ENCODE assay signal across 10 cellular contexts in the genomic region with DNA sequence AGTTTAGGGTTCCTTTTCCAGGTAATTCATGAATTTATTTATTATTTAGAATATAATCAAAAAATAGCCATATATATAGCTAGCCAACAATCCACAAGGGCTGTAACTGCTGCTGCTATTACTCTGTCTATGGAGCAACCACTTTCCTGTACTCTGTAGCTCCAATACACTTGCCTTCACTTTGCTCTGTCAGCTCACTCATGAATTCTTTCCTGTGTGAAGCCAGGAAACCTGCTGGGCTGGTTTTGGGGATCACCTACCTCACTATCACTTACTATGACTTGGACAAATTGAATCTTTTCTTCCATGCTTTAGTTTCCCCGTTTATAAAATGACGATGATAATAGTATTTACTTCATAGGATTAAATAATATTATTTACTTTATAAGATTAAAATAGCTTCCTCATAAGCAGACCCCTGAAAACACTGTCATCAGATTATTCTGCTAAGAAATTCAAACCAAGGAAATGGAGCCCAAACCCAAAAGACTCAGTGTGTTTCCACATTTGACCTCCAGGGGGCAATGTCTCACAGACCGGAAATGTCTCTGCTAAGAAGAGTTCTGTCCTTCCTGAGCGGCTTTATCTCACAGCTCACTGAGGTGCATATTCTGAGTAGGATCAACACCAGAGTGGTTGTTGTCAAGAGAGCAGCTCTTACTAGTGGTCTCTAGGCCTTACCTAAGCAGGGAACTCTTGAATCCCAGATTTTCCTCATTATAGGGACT.
A peak's percentile ranks its signal among the peaks of the same experiment; 100 is the strongest.
DNase-seq lines count a peak whose midpoint lies in the region; ATAC-seq, FAIRE-seq and TF ChIP-seq lines count a peak whose summit lies in the region.
"Had no signal": no experiment of that assay in that cellular context is flagged by ENCODE, and none has a peak within 500 bp of the region (broad histone marks: within the 10 kb centered on the region; RNA-seq: fewer than 3 reads in every experiment).

No MANE protein-coding gene starts in this region.

- H3K27ac ChIP-seq in MM.1S (ENCODE audit: low read length) (no peak overlapping the region), osteoblast (ENCODE audit: low read depth, low read length) (no peak overlapping the region)

- H3K79me2 ChIP-seq in MM.1S (ENCODE audit: low read length) (no peaks in the 10 kb centered on the region), osteoblast (ENCODE audit: insufficient read depth, low read length) (no peaks in the 10 kb centered on the region)

- no peak for ATAC-seq in activated CD8-positive, alpha-beta memory T cell treated with anti-CD3 and anti-CD28 coated beads, Interleukin-2, amount 10 ng/mL, durations not matched to agents 7 days and 5 days
- ATAC-seq in GM18505 (IDR thresholded peaks at IDR 0.05; ENCODE audit: unreplicated experiment), result no peak

- H3K4me1 ChIP-seq in MM.1S (ENCODE audit: low read length), result no peaks in the 10 kb centered on the region
- H3K4me1 ChIP-seq in osteoblast (ENCODE audit: insufficient read depth, low read length), result no peaks in the 10 kb centered on the region

- H3K27me3 Mint-ChIP-seq in activated CD8-positive, alpha-beta memory T cell treated with anti-CD3 and anti-CD28 coated beads, Interleukin-2, amount 10 ng/mL, durations not matched to agents 7 days and 5 days, result no peaks in the 10 kb centered on the region

- no peak overlapping the region for H3K4me3 ChIP-seq in MM.1S (ENCODE audit: low read length)
- no peak overlapping the region for H3K4me3 ChIP-seq in bronchial epithelial cell (ENCODE audit: low read depth, low read length)
- no peak overlapping the region for H3K4me3 ChIP-seq in osteoblast (ENCODE audit: insufficient read depth, low read length)

- peak; percentile 41 for DNase-seq in activated CD8-positive, alpha-beta memory T cell treated with anti-CD3 and anti-CD28 coated beads, Interleukin-2, amount 10 ng/mL, durations not matched to agents 7 days and 5 days
- no peak for DNase-seq in activated CD8-positive, alpha-beta memory T cell treated with anti-CD3 and anti-CD28 coated beads for 24 hours
- DNase-seq in MM.1S (peak; percentile 35), bronchial epithelial cell (ENCODE audit: low read depth) (no peak), osteoblast (ENCODE audit: insufficient read length, low spot score, missing footprints) (no peak), SIG-M5 treated with dmso at 0.1 percent for 504 hours (lab: John Stamatoyannopoulos, UW; ENCODE audit: unreplicated experiment) (no peak), NCI-H1092 treated with DMSO at 0.1 percent for 48 hours (lab: John Stamatoyannopoulos, UW) (no peak)
- DNase-seq: foreskin melanocyte had no signal

- H3K36me3 ChIP-seq in MM.1S (replicated peaks; ENCODE audit: insufficient read depth, low read length), result no peaks in the 10 kb centered on the region
- H3K36me3 ChIP-seq in bronchial epithelial cell (ENCODE audit: control insufficient read depth, insufficient read depth, low read length), result no peaks in the 10 kb centered on the region
- H3K36me3 ChIP-seq in osteoblast (ENCODE audit: insufficient read depth, low read length), result no peaks in the 10 kb centered on the region

- H3K27me3 ChIP-seq in MM.1S (replicated peaks; ENCODE audit: insufficient read depth, low read length) (no peaks in the 10 kb centered on the region), bronchial epithelial cell (ENCODE audit: control insufficient read depth, insufficient read depth, low read length) (no peaks in the 10 kb centered on the region), osteoblast (ENCODE audit: insufficient read depth, low read length) (no peaks in the 10 kb centered on the region)

- CTCF ChIA-PET in activated CD8-positive, alpha-beta memory T cell treated with anti-CD3 and anti-CD28 coated beads, Interleukin-2, amount 10 ng/mL, durations not matched to agents 7 days and 5 days (lab: Charles Lee), result interaction anchor here (1.0 to 1.4 kb wide), 3 partner anchors 10 to 28 kb away, joined by 3 to 4 read pairs (median 3); no protein-coding TSS in a partner anchor

- no peaks in the 10 kb centered on the region for H4K20me1 ChIP-seq in MM.1S (ENCODE audit: insufficient read depth, low read length)
- H4K20me1 ChIP-seq in osteoblast (ENCODE audit: insufficient read depth, low read length), result no peaks in the 10 kb centered on the region

- TF ChIP-seq POLR2A in GM18505 (IDR thresholded peaks at IDR 0.05; ENCODE audit: borderline replicate concordance, extremely low read depth, insufficient read depth, insufficient read length), result no peak

- H3K27ac Mint-ChIP-seq in activated CD8-positive, alpha-beta memory T cell treated with anti-CD3 and anti-CD28 coated beads, Interleukin-2, amount 10 ng/mL, durations not matched to agents 7 days and 5 days, result no peak overlapping the region
- H3K27ac Mint-ChIP-seq: T-helper 1 cell treated with Interleukin-12 subunit alpha and Interleukin-12 subunit beta and Interleukin-4 antibody, amounts not matched to agents 30 μg/mL and 1 μg/mL, for 36 hours had no signal

- H3K4me3 Mint-ChIP-seq in activated CD8-positive, alpha-beta memory T cell treated with anti-CD3 and anti-CD28 coated beads, Interleukin-2, amount 10 ng/mL, durations not matched to agents 7 days and 5 days, result no peak overlapping the region
- H3K4me3 Mint-ChIP-seq: T-helper 1 cell treated with Interleukin-12 subunit alpha and Interleukin-12 subunit beta and Interleukin-4 antibody, amounts not matched to agents 30 μg/mL and 1 μg/mL, for 36 hours had no signal

- no peaks in the 10 kb centered on the region for H3K9me2 ChIP-seq in MM.1S (replicated peaks; ENCODE audit: insufficient read depth, low read length)

- no peaks in the 10 kb centered on the region for H3F3A ChIP-seq in MM.1S (ENCODE audit: insufficient read depth, low read length)

- H3K4me1 Mint-ChIP-seq in activated CD8-positive, alpha-beta memory T cell treated with anti-CD3 and anti-CD28 coated beads, Interleukin-2, amount 10 ng/mL, durations not matched to agents 7 days and 5 days, result no peaks in the 10 kb centered on the region

- FAIRE-seq in bronchial epithelial cell (lab: Jason Lieb, UNC), result no peak

- TF ChIP-seq CTCF in MM.1S (IDR thresholded peaks at IDR 0.05; ENCODE audit: low read length), result peak; percentile 51
- TF ChIP-seq CTCF in bronchial epithelial cell (IDR thresholded peaks at IDR 0.05; ENCODE audit: insufficient read depth, low read length, severe bottlenecking), result peak; percentile 49
- TF ChIP-seq CTCF in osteoblast (IDR thresholded peaks at IDR 0.05; ENCODE audit: extremely low read depth, low read depth, low read length), result peak; percentile 52

- H3K4me2 ChIP-seq in MM.1S (ENCODE audit: low read depth, low read length) (no peak overlapping the region), osteoblast (ENCODE audit: insufficient read depth, low read length) (no peak overlapping the region)

- no peak overlapping the region for H3K9ac ChIP-seq in MM.1S (ENCODE audit: low read length)

- no peaks in the 10 kb centered on the region for H3K9me3 Mint-ChIP-seq in activated CD8-positive, alpha-beta memory T cell treated with anti-CD3 and anti-CD28 coated beads, Interleukin-2, amount 10 ng/mL, durations not matched to agents 7 days and 5 days (ENCODE audit: low read depth)

- H3K36me3 Mint-ChIP-seq in activated CD8-positive, alpha-beta memory T cell treated with anti-CD3 and anti-CD28 coated beads, Interleukin-2, amount 10 ng/mL, durations not matched to agents 7 days and 5 days, result peaks cover 1% of the 10 kb centered on the region

- H3K9me3 ChIP-seq in MM.1S (replicated peaks; ENCODE audit: insufficient read depth, low read length) (no peaks in the 10 kb centered on the region), osteoblast (ENCODE audit: low read depth, low read length) (no peaks in the 10 kb centered on the region)

- H2AFZ ChIP-seq in MM.1S (ENCODE audit: low read length), result peak overlapping the region; percentile 48; the same call in 1 of the 2 replicates
- no peak overlapping the region for H2AFZ ChIP-seq in osteoblast (ENCODE audit: low read length)

Comparison
In these comparisons a context has a peak if more than half of its experiments do, and no peak if none do; other contexts are left out.
1. DNase-seq: peak in activated CD8-positive, alpha-beta memory T cell treated with anti-CD3 and anti-CD28 coated beads, Interleukin-2, amount 10 ng/mL, durations not matched to agents 7 days and 5 days (single experiment) and MM.1S (single experiment); none in activated CD8-positive, alpha-beta memory T cell treated with anti-CD3 and anti-CD28 coated beads for 24 hours (single experiment), bronchial epithelial cell (single experiment), osteoblast (single experiment), SIG-M5 treated with dmso at 0.1 percent for 504 hours (single experiment) and NCI-H1092 treated with DMSO at 0.1 percent for 48 hours (single experiment).
2. Peak in every context shown above with its lines, with median percentiles within 50 percentile points of each other: CTCF ChIP-seq.